Comparison of ENCODE assay signal across 8 cellular contexts in the genomic region with DNA sequence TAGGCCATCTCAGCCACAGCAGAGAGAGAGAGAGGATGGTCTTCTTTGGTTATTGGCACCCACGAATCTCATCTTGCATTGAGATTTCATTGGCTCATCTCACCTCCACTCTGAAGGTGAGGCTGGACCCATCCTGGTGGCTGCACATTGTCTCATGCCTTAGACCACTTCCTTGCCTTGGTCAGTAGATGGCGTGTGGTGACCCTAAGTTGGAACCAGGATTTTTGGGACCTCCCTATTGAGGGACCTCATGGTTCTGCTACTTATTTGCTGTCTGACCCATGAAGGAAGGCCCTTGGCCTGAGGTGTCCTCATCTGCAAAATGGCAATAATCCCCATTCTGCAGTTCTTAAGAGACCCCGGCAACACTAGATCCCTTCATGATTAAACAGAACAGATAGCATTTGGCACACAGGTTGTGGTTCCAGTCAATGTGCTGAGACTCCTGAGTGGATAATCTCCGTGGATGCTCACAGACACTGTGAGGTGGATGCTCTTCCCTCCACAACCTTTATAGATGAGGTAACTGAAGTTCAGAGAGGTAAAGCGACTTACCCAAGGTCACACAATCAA. TPM values are rescaled to one million over a fixed set of nuclear protein-coding genes. Genes with fewer than 3 reads are reported as not detected.
DNase-seq lines count a peak whose midpoint lies in the region; ATAC-seq, FAIRE-seq and TF ChIP-seq lines count a peak whose summit lies in the region.

No MANE protein-coding gene starts in this region.

- no peaks in the 10 kb centered on the region for H3K79me2 ChIP-seq in PC-3 (ENCODE audit: low read length)

- no peaks in the 10 kb centered on the region for H3K4me1 Mint-ChIP-seq in stimulated activated naive B cell treated with anti-CD40 and anti-IgM and Interleukin-4, amounts not matched to agents 10 μg/mL and 1 μg/mL and 100 μg/mL, for 72 hours

- no peaks in the 10 kb centered on the region for H3K9me2 ChIP-seq in PC-3 (replicated peaks; ENCODE audit: low read length)

- peaks cover 6 to 15% of the 10 kb centered on the region in 2 donors for H3K27me3 Mint-ChIP-seq in stimulated activated naive B cell treated with anti-CD40 and anti-IgM and Interleukin-4, amounts not matched to agents 10 μg/mL and 1 μg/mL and 100 μg/mL, for 72 hours

- H3F3A ChIP-seq in PC-3 (ENCODE audit: low read length, unreplicated experiment): no peaks in the 10 kb centered on the region

- H3K4me2 ChIP-seq in PC-3 (ENCODE audit: low read length): no peak overlapping the region

- peak; percentile 82 for TF ChIP-seq CTCF in BE2C (IDR thresholded peaks at IDR 0.05; ENCODE audit: low read depth, low read length)
- TF ChIP-seq CTCF in GM12875 (IDR thresholded peaks at IDR 0.05; ENCODE audit: borderline replicate concordance, insufficient read depth, low read depth, low read length): peak; percentile 62; the same call in 1 of the 2 replicates
- TF ChIP-seq CTCF in PC-3 (conservative IDR thresholded peaks at IDR 0.05; ENCODE audit: low read depth, low read length): peak; percentile 77
- peak; percentile 72 for TF ChIP-seq CTCF in fibroblast of mammary gland (conservative IDR thresholded peaks at IDR 0.05; ENCODE audit: control insufficient read depth, insufficient read depth, low read depth, low read length)

- intact Hi-C loops in PC-3 (cut with micrococcal nuclease): loop anchor here (2.0 kb wide), 1 partner anchor 224 kb away; no protein-coding TSS in a partner anchor

- no peak overlapping the region for H2AFZ ChIP-seq in PC-3 (ENCODE audit: low read length)

- CTCF ChIA-PET in PC-3 (lab: Charles Lee): interaction anchor here (1.2 kb wide), 1 partner anchor 184 kb away, joined by 4 read pairs; no protein-coding TSS in a partner anchor

- no peak for DNase-seq in BE2C
- peak; percentile 52 for DNase-seq in PC-3
- DNase-seq in fibroblast of mammary gland (ENCODE audit: low read depth): peak; percentile 40
- DNase-seq in stimulated activated naive B cell treated with anti-CD40 and anti-IgM and Interleukin-4, amounts not matched to agents 10 μg/mL and 1 μg/mL and 100 μg/mL, for 72 hours: no peak
- DNase-seq in small intestine: no peak
- no peak for DNase-seq in SIG-M5 treated with dmso at 0.1 percent for 504 hours (lab: John Stamatoyannopoulos, UW; ENCODE audit: unreplicated experiment)

- H3K9ac ChIP-seq in PC-3 (ENCODE audit: low read length): no peak overlapping the region

- peaks cover 13% of the 10 kb centered on the region for H3K36me3 ChIP-seq in BE2C
- no peaks in the 10 kb centered on the region for H3K36me3 ChIP-seq in PC-3 (ENCODE audit: low read depth, low read length)
- peaks cover 1 to 3% of the 10 kb centered on the region in 2 donors for H3K36me3 ChIP-seq in small intestine (ENCODE audit: control insufficient read depth in 2 of 2, insufficient read depth in 2 of 2, low read length in 2 of 2)

- no peak for FAIRE-seq in small intestine (lab: Jason Lieb, UNC)

- ATAC-seq in PC-3 (peak; percentile 68), HG03469 (IDR thresholded peaks at IDR 0.05; ENCODE audit: unreplicated experiment) (no peak)
- peak; percentile 72 to 78 for ATAC-seq in stimulated activated naive B cell treated with anti-CD40 and anti-IgM and Interleukin-4, amounts not matched to agents 10 μg/mL and 1 μg/mL and 100 μg/mL, for 72 hours (replicated peaks)

- 64 to 76% (median 69%) methylated on average over 5 of the region's 5 CpGs for WGBS in small intestine, 3 donors

- H4K20me1 ChIP-seq in PC-3 (ENCODE audit: low read length): no peaks in the 10 kb centered on the region

- H3K4me1 ChIP-seq in BE2C (no peaks in the 10 kb centered on the region), PC-3 (ENCODE audit: insufficient read depth, low read length) (no peaks in the 10 kb centered on the region), small intestine (ENCODE audit: control insufficient read depth in 2 of 2, insufficient read depth in 1 of 2, low read depth in 1 of 2, low read length in 1 of 2) (no peaks in the 10 kb centered on the region)

- H3K9me3 ChIP-seq in BE2C: no peaks in the 10 kb centered on the region
- no peaks in the 10 kb centered on the region for H3K9me3 ChIP-seq in PC-3 (ENCODE audit: low read length)
- H3K9me3 ChIP-seq in small intestine (ENCODE audit: control insufficient read depth, low read depth): no peaks in the 10 kb centered on the region

- H3K4me3 Mint-ChIP-seq in stimulated activated naive B cell treated with anti-CD40 and anti-IgM and Interleukin-4, amounts not matched to agents 10 μg/mL and 1 μg/mL and 100 μg/mL, for 72 hours: no peak overlapping the region

- no peak overlapping the region for H3K27ac Mint-ChIP-seq in stimulated activated naive B cell treated with anti-CD40 and anti-IgM and Interleukin-4, amounts not matched to agents 10 μg/mL and 1 μg/mL and 100 μg/mL, for 72 hours

- BruUV-seq in PC-3 (replicated peaks; lab: Mats Ljungman, UMichigan): no TSS peak

- no peaks in the 10 kb centered on the region for H3K9me3 Mint-ChIP-seq in stimulated activated naive B cell treated with anti-CD40 and anti-IgM and Interleukin-4, amounts not matched to agents 10 μg/mL and 1 μg/mL and 100 μg/mL, for 72 hours

- no peaks in the 10 kb centered on the region for H3K36me3 Mint-ChIP-seq in stimulated activated naive B cell treated with anti-CD40 and anti-IgM and Interleukin-4, amounts not matched to agents 10 μg/mL and 1 μg/mL and 100 μg/mL, for 72 hours

- H3K27ac ChIP-seq in PC-3 (ENCODE audit: low read length): no peak overlapping the region
- no peak overlapping the region for H3K27ac ChIP-seq in small intestine (ENCODE audit: low read depth in 1 of 2, low read length in 1 of 2)

- POLR2A ChIA-PET in PC-3 (lab: Charles Lee; ENCODE audit: unreplicated experiment): no interaction called here

- no peak overlapping the region for H3K4me3 ChIP-seq in BE2C (ENCODE audit: low read depth, low read length)
- no peak overlapping the region for H3K4me3 ChIP-seq in GM12875 (ENCODE audit: low read depth, low read length)
- no peak overlapping the region for H3K4me3 ChIP-seq in PC-3 (ENCODE audit: low read length)
- no peak overlapping the region for H3K4me3 ChIP-seq in fibroblast of mammary gland (ENCODE audit: control insufficient read depth, low read depth, low read length)
- H3K4me3 ChIP-seq in small intestine (ENCODE audit: low read depth in 1 of 2, low read length in 2 of 2): no peak overlapping the region

- no peaks in the 10 kb centered on the region for H3K27me3 ChIP-seq in BE2C
- H3K27me3 ChIP-seq in PC-3 (ENCODE audit: low read length): no peaks in the 10 kb centered on the region
- H3K27me3 ChIP-seq in small intestine (ENCODE audit: control insufficient read depth in 2 of 2, insufficient read depth in 2 of 2, low read length in 2 of 2): no peaks in the 10 kb centered on the region

RNA-seq across cellular contexts. Expression of gene AAR2, which starts 21.5 kb away (rescaled TPM):
- polyA plus RNA-seq in BE2C (2012; ENCODE audit: insufficient read depth, insufficient read length, low read depth): 114 TPM
- total RNA-seq in PC-3 (2014; rRNA removed): 39.4 and 41.1 TPM in 2 replicates
- 10 to 100 TPM; 15.7 to 24.2 (median 22.2) TPM for polyA plus RNA-seq in small intestine

Comparison
In these comparisons a context has a peak if more than half of its experiments do, and no peak if none do; other contexts are left out.
1. DNase-seq: peak in PC-3 (single experiment) and fibroblast of mammary gland (single experiment); none in BE2C (single experiment), stimulated activated naive B cell treated with anti-CD40 and anti-IgM and Interleukin-4, amounts not matched to agents 10 μg/mL and 1 μg/mL and 100 μg/mL, for 72 hours (single experiment), small intestine (single experiment) and SIG-M5 treated with dmso at 0.1 percent for 504 hours (single experiment).
2. Peak in every context shown above with its lines, with median percentiles within 50 percentile points of each other: CTCF ChIP-seq.